Comparison of ENCODE assay signal across 7 cellular contexts in the genomic region with DNA sequence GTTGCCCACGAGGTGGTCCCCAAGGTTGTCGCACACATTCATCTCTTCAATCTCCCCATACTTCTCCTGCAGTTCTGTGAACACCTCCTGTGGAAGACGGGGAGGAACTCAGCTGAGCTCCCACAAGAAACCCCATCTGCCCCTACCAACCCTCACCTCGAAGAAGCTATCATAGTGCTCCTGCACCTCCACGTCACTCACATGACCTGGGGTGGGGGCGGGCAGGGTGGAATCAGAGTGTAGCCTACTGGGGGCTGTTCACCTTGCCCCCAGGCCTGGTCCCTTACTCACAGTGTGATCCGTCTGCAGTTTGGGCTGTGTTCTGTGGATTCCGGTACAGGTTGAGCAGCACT. TPM values are rescaled to one million over a fixed set of nuclear protein-coding genes. Genes with fewer than 3 reads are reported as not detected.
DNase-seq lines count a peak whose midpoint lies in the region; ATAC-seq, FAIRE-seq and TF ChIP-seq lines count a peak whose summit lies in the region.

No MANE protein-coding gene starts in this region.

- peak overlapping the region; percentile 94 for H3K27ac Mint-ChIP-seq in activated naive CD8-positive, alpha-beta T cell treated with anti-CD3 and anti-CD28 coated beads, Interleukin-2, amount 10 ng/mL, durations not matched to agents 7 days and 5 days

- H3K9ac ChIP-seq in HUES64 (ENCODE audit: low read depth, low read length) (peak overlapping the region; percentile 78; the same call in 1 of the 2 replicates), keratinocyte (ENCODE audit: control insufficient read depth, extremely low read depth, insufficient read depth, low read length) (peak overlapping the region; percentile 93)

- H3K9me1 ChIP-seq in keratinocyte (ENCODE audit: control insufficient read depth, extremely low read depth, insufficient read depth, low read length), result no peaks in the 10 kb centered on the region

- WGBS in HUES64, result 59% methylated on average over 8 of the region's 8 CpGs
- WGBS in stomach, 5 donors, result 54 to 64% (median 59%) methylated on average over 5 to 8 of the region's 8 CpGs

- intact Hi-C loops in stomach (cut with DNase I; ENCODE audit: low total_unique reads), result no loop called here

- no peak for FAIRE-seq in keratinocyte (lab: Jason Lieb, UNC)

- peak overlapping the region; percentile 98 for H3K4me3 Mint-ChIP-seq in activated naive CD8-positive, alpha-beta T cell treated with anti-CD3 and anti-CD28 coated beads, Interleukin-2, amount 10 ng/mL, durations not matched to agents 7 days and 5 days

- H3K4me2 ChIP-seq in keratinocyte (ENCODE audit: control insufficient read depth, extremely low read depth, insufficient read depth, low read depth, low read length), result peak overlapping the region; percentile 72

- peaks cover 5% of the 10 kb centered on the region for H3K36me3 Mint-ChIP-seq in activated naive CD8-positive, alpha-beta T cell treated with anti-CD3 and anti-CD28 coated beads, Interleukin-2, amount 10 ng/mL, durations not matched to agents 7 days and 5 days

- no peaks in the 10 kb centered on the region for H3K27me3 Mint-ChIP-seq in activated naive CD8-positive, alpha-beta T cell treated with anti-CD3 and anti-CD28 coated beads, Interleukin-2, amount 10 ng/mL, durations not matched to agents 7 days and 5 days

- no peaks in the 10 kb centered on the region for H3K9me3 ChIP-seq in HUES64 (ENCODE audit: insufficient read depth, low read depth, low read length)
- H3K9me3 ChIP-seq in keratinocyte (ENCODE audit: control insufficient read depth, low read depth, low read length), result no peaks in the 10 kb centered on the region
- H3K9me3 ChIP-seq in stomach, result no peaks in the 10 kb centered on the region

- dilution Hi-C loops in keratinocyte (cut with MboI; ENCODE audit: extremely low pct_ligation_motif_present, low sequenced_read_pairs), result no loop called here

- peaks cover 9% of the 10 kb centered on the region for H3K36me3 ChIP-seq in HUES64 (ENCODE audit: insufficient read depth, low read length)
- H3K36me3 ChIP-seq in keratinocyte (ENCODE audit: control insufficient read depth in 2 of 2, extremely low read depth in 1 of 2, insufficient read depth in 2 of 2, low read length in 2 of 2), result peaks cover 2 to 5% of the 10 kb centered on the region in 2 experiments
- peaks cover 0 to 11% (median 8%) of the 10 kb centered on the region in 4 donors for H3K36me3 ChIP-seq in stomach

- no peak for DNase-seq in activated naive CD8-positive, alpha-beta T cell treated with anti-CD3 and anti-CD28 coated beads, Interleukin-2, amount 10 ng/mL, durations not matched to agents 7 days and 5 days
- DNase-seq in keratinocyte (ENCODE audit: low read depth, low spot score) (no peak), stomach (no peak), GDM1 (lab: John Stamatoyannopoulos, UW) (no peak), NCI-H146 (lab: John Stamatoyannopoulos, UW) (no peak), NCI-H1105 treated with DMSO at 0.1 percent for 48 hours (lab: John Stamatoyannopoulos, UW) (no peak)

- no peaks in the 10 kb centered on the region for H3K27me3 ChIP-seq in HUES64 (ENCODE audit: insufficient read depth, low read length)
- H3K27me3 ChIP-seq in keratinocyte (ENCODE audit: control insufficient read depth, extremely low read depth, insufficient read depth, low read length), result no peaks in the 10 kb centered on the region
- H3K27me3 ChIP-seq in stomach, result no peaks in the 10 kb centered on the region

- H2AFZ ChIP-seq in keratinocyte (ENCODE audit: control insufficient read depth, low read length), result peak overlapping the region; percentile 87

- no peak for TF ChIP-seq CTCF in keratinocyte (optimal IDR thresholded peaks at IDR 0.05 in 1 of 3, IDR thresholded peaks at IDR 0.05 in 1 of 3, conservative IDR thresholded peaks at IDR 0.05 in 1 of 3; ENCODE audit: extremely low read depth in 1 of 3, insufficient read depth in 2 of 3, low read length in 3 of 3)
- TF ChIP-seq CTCF in stomach (IDR thresholded peaks at IDR 0.05), result no peak

- H3K4me1 ChIP-seq in HUES64 (ENCODE audit: insufficient read depth, low read length) (no peaks in the 10 kb centered on the region; the same call in 1 of the 2 replicates), keratinocyte (ENCODE audit: control insufficient read depth, extremely low read depth, insufficient read depth, low read length) (peaks cover 29% of the 10 kb centered on the region), stomach (peaks cover 41 to 75% (median 60%) of the 10 kb centered on the region in 4 donors)

- H3K79me2 ChIP-seq in keratinocyte (ENCODE audit: control insufficient read depth, insufficient read depth, low read length), result peaks cover 22% of the 10 kb centered on the region

- POLR2A ChIA-PET in activated naive CD8-positive, alpha-beta T cell treated with anti-CD3 and anti-CD28 coated beads, Interleukin-2, amount 10 ng/mL, durations not matched to agents 7 days and 5 days (lab: Charles Lee), result interaction anchor here (0.8 to 3.2 kb wide), 8 partner anchors 12 to 101 kb away, joined by 3 to 20 read pairs (median 7); partner anchors contain the start of genes COX6B1, HSPB6 and PROSER3

- TF ChIP-seq EP300 in stomach (IDR thresholded peaks at IDR 0.05), result no peak

- no peak for TF ChIP-seq POLR2A in stomach (IDR thresholded peaks at IDR 0.05)

- H3K27ac ChIP-seq in HUES64 (ENCODE audit: low read depth, low read length), result peak overlapping the region; percentile 20; the same call in 1 of the 2 replicates
- H3K27ac ChIP-seq in keratinocyte (ENCODE audit: control insufficient read depth, insufficient read depth, low read length), result peak overlapping the region; percentile 94
- peak overlapping the region; percentile 95 to 100 (median 100) for H3K27ac ChIP-seq in stomach

- peaks cover 32% of the 10 kb centered on the region for H3K4me1 Mint-ChIP-seq in activated naive CD8-positive, alpha-beta T cell treated with anti-CD3 and anti-CD28 coated beads, Interleukin-2, amount 10 ng/mL, durations not matched to agents 7 days and 5 days

- no peaks in the 10 kb centered on the region for H4K20me1 ChIP-seq in keratinocyte (ENCODE audit: control insufficient read depth, extremely low read depth, insufficient read depth, low read length)

- H3K4me3 ChIP-seq in HUES64 (ENCODE audit: low read length) (peak overlapping the region; percentile 72), keratinocyte (ENCODE audit: control insufficient read depth in 2 of 3, extremely low read depth in 1 of 3, insufficient read depth in 2 of 3, low read depth in 1 of 3, low read length in 3 of 3) (peak overlapping the region; percentile 65 to 98 (median 93)), stomach (peak overlapping the region; percentile 82 to 96 (median 87))

- no peak for ATAC-seq in activated naive CD8-positive, alpha-beta T cell treated with anti-CD3 and anti-CD28 coated beads, Interleukin-2, amount 10 ng/mL, durations not matched to agents 7 days and 5 days (ENCODE audit: low read depth)

- H3K9me3 Mint-ChIP-seq in activated naive CD8-positive, alpha-beta T cell treated with anti-CD3 and anti-CD28 coated beads, Interleukin-2, amount 10 ng/mL, durations not matched to agents 7 days and 5 days, result no peaks in the 10 kb centered on the region

RNA-seq across cellular contexts. Expression of gene U2AF1L4, which starts 0.9 kb away (rescaled TPM):
- polyA plus RNA-seq in HUES64 (2013, experiment 1 of 2), result 11.7 TPM
- polyA plus RNA-seq in HUES64 (2013, experiment 2 of 2), result 11.4 TPM
- 10 to 100 TPM; 31.9 to 33.1 TPM for total RNA-seq in activated naive CD8-positive, alpha-beta T cell treated with anti-CD3 and anti-CD28 coated beads, Interleukin-2, amount 10 ng/mL, durations not matched to agents 7 days and 5 days
- polyA plus RNA-seq in keratinocyte, result 8.9 to 14.7 TPM (median 11.4 TPM) in 3 replicates
- polyA plus RNA-seq in keratinocyte (2011; ENCODE audit: low read depth), result 1.8 TPM
- 6.4 and 10.2 TPM in 2 replicates for polyA plus RNA-seq in keratinocyte (2011; cell fraction: cytosol; rRNA removed)
- polyA plus RNA-seq in keratinocyte (2011; cell fraction: nucleus; rRNA removed), result 27.2 and 32.1 TPM in 2 replicates
- polyA plus RNA-seq in keratinocyte (2012; ENCODE audit: low replicate concordance), result 9.0 and 12.1 TPM in 2 replicates
- 4.3 to 8.7 TPM (median 8.3 TPM) in 3 replicates for polyA minus RNA-seq in keratinocyte
- polyA minus RNA-seq in keratinocyte (2011; cell fraction: cytosol; rRNA and poly(A)+ RNA removed), result 3.5 TPM
- 3.8 and 4.7 TPM in 2 replicates for polyA minus RNA-seq in keratinocyte (2011; cell fraction: nucleus; rRNA and poly(A)+ RNA removed)
- 10 to 100 TPM; 11.4 to 98.0 (median 57.1) TPM for total RNA-seq in stomach
- 10 to 100 TPM; 27.6 to 53.0 (median 44.8) TPM for polyA plus RNA-seq in stomach

RNA-seq across cellular contexts. Expression of gene PSENEN, which starts 1.1 kb away (rescaled TPM):
- 54.2 TPM for polyA plus RNA-seq in HUES64 (2013, experiment 1 of 2)
- polyA plus RNA-seq in HUES64 (2013, experiment 2 of 2), result 56.0 TPM
- 10 to 100 TPM; 35.7 to 36.3 TPM for total RNA-seq in activated naive CD8-positive, alpha-beta T cell treated with anti-CD3 and anti-CD28 coated beads, Interleukin-2, amount 10 ng/mL, durations not matched to agents 7 days and 5 days
- 36.2 to 53.8 TPM (median 49.7 TPM) in 3 replicates for polyA plus RNA-seq in keratinocyte
- polyA plus RNA-seq in keratinocyte (2011; ENCODE audit: low read depth), result 3.1 TPM
- 49.4 and 58.2 TPM in 2 replicates for polyA plus RNA-seq in keratinocyte (2011; cell fraction: cytosol; rRNA removed)
- 36.8 and 56.0 TPM in 2 replicates for polyA plus RNA-seq in keratinocyte (2011; cell fraction: nucleus; rRNA removed)
- polyA plus RNA-seq in keratinocyte (2012; ENCODE audit: low replicate concordance), result 70.6 and 72.7 TPM in 2 replicates
- polyA minus RNA-seq in keratinocyte, result 33.1 to 60.8 TPM (median 41.5 TPM) in 3 replicates
- 14.2 TPM for polyA minus RNA-seq in keratinocyte (2011; cell fraction: cytosol; rRNA and poly(A)+ RNA removed)
- 13.9 and 15.4 TPM in 2 replicates for polyA minus RNA-seq in keratinocyte (2011; cell fraction: nucleus; rRNA and poly(A)+ RNA removed)
- total RNA-seq in stomach, result 10 to 100 TPM in 3 of 5 donors, 1 to 10 TPM in 1, not detected in 1; 9.3 to 58.0 (median 32.2) TPM
- 100 to 1,000 TPM in 1 of 3 donors, 10 to 100 TPM in 2; 49.2 to 101 (median 51.0) TPM for polyA plus RNA-seq in stomach

RNA-seq across cellular contexts. Expression of gene IGFLR1, which starts 2.1 kb away (rescaled TPM):
- 5.0 TPM for polyA plus RNA-seq in HUES64 (2013, experiment 1 of 2)
- 6.0 TPM for polyA plus RNA-seq in HUES64 (2013, experiment 2 of 2)
- total RNA-seq in activated naive CD8-positive, alpha-beta T cell treated with anti-CD3 and anti-CD28 coated beads, Interleukin-2, amount 10 ng/mL, durations not matched to agents 7 days and 5 days, result 10 to 100 TPM; 63.0 to 63.4 TPM
- polyA plus RNA-seq in keratinocyte (0.27 to 1.2 TPM (median 0.34 TPM) in 3 replicates), stomach (10 to 100 TPM in 1 of 3 donors, 1 to 10 TPM in 2; 6.4 to 15.6 (median 9.8) TPM)
- polyA plus RNA-seq in keratinocyte (2011; ENCODE audit: low read depth), result not detected
- polyA plus RNA-seq in keratinocyte (2011; cell fraction: cytosol; rRNA removed), result 0.15 and 0.48 TPM in 2 replicates
- 0.84 and 3.2 TPM in 2 replicates for polyA plus RNA-seq in keratinocyte (2011; cell fraction: nucleus; rRNA removed)
- polyA plus RNA-seq in keratinocyte (2012; ENCODE audit: low replicate concordance), result 0.59 and 0.81 TPM in 2 replicates
- polyA minus RNA-seq in keratinocyte, result 0.96 to 7.2 TPM (median 2.7 TPM) in 3 replicates
- polyA minus RNA-seq in keratinocyte (2011; cell fraction: cytosol; rRNA and poly(A)+ RNA removed), result not detected
- 1.3 TPM in 1 of 2 replicates, not detected in the other for polyA minus RNA-seq in keratinocyte (2011; cell fraction: nucleus; rRNA and poly(A)+ RNA removed)
- 10 to 100 TPM in 2 of 5 donors, 1 to 10 TPM in 3; 3.6 to 36.8 (median 9.0) TPM for total RNA-seq in stomach

RNA-seq across cellular contexts. Expression of gene LIN37, which starts 4.1 kb away (rescaled TPM):
- polyA plus RNA-seq in HUES64 (2013, experiment 1 of 2), result 2.3 TPM
- polyA plus RNA-seq in HUES64 (2013, experiment 2 of 2), result 3.3 TPM
- total RNA-seq in activated naive CD8-positive, alpha-beta T cell treated with anti-CD3 and anti-CD28 coated beads, Interleukin-2, amount 10 ng/mL, durations not matched to agents 7 days and 5 days, result 10 to 100 TPM; 18.3 to 22.4 TPM
- polyA plus RNA-seq in keratinocyte (6.7 to 11.8 TPM (median 9.2 TPM) in 3 replicates), stomach (10 to 100 TPM; 21.5 to 44.9 (median 29.2) TPM)
- polyA plus RNA-seq in keratinocyte (2011; ENCODE audit: low read depth), result 6.4 TPM
- polyA plus RNA-seq in keratinocyte (2011; cell fraction: cytosol; rRNA removed), result 6.7 and 11.7 TPM in 2 replicates
- 29.9 and 31.0 TPM in 2 replicates for polyA plus RNA-seq in keratinocyte (2011; cell fraction: nucleus; rRNA removed)
- 14.0 and 15.0 TPM in 2 replicates for polyA plus RNA-seq in keratinocyte (2012; ENCODE audit: low replicate concordance)
- 4.1 to 11.4 TPM (median 9.2 TPM) in 3 replicates for polyA minus RNA-seq in keratinocyte
- 40.7 TPM for polyA minus RNA-seq in keratinocyte (2011; cell fraction: cytosol; rRNA and poly(A)+ RNA removed)
- 7.9 and 8.4 TPM in 2 replicates for polyA minus RNA-seq in keratinocyte (2011; cell fraction: nucleus; rRNA and poly(A)+ RNA removed)
- total RNA-seq in stomach, result 10 to 100 TPM in 3 of 5 donors, 1 to 10 TPM in 2; 2.3 to 26.5 (median 17.9) TPM

RNA-seq across cellular contexts. Expression of gene HSPB6, which starts 12.5 kb away (rescaled TPM):
- polyA plus RNA-seq in HUES64 (2013, experiment 1 of 2), result 0.30 TPM
- 0.63 TPM for polyA plus RNA-seq in HUES64 (2013, experiment 2 of 2)
- total RNA-seq in activated naive CD8-positive, alpha-beta T cell treated with anti-CD3 and anti-CD28 coated beads, Interleukin-2, amount 10 ng/mL, durations not matched to agents 7 days and 5 days, result under 1 TPM in 1 of 2 experiments, not detected in 1; 0.36 TPM
- polyA plus RNA-seq in keratinocyte (not detected in 3 replicates), stomach (10 to 100 TPM; 45.0 to 84.9 (median 71.5) TPM)
- not detected for polyA plus RNA-seq in keratinocyte (2011; ENCODE audit: low read depth)
- not detected in 2 replicates for polyA plus RNA-seq in keratinocyte (2011; cell fraction: cytosol; rRNA removed)
- not detected in 2 replicates for polyA plus RNA-seq in keratinocyte (2011; cell fraction: nucleus; rRNA removed)
- 0.07 and 0.17 TPM in 2 replicates for polyA plus RNA-seq in keratinocyte (2012; ENCODE audit: low replicate concordance)
- 0.20 TPM in 1 of 3 replicates, not detected in the others for polyA minus RNA-seq in keratinocyte
- not detected for polyA minus RNA-seq in keratinocyte (2011; cell fraction: cytosol; rRNA and poly(A)+ RNA removed)
- not detected in 2 replicates for polyA minus RNA-seq in keratinocyte (2011; cell fraction: nucleus; rRNA and poly(A)+ RNA removed)
- 100 to 1,000 TPM in 3 of 5 donors, 10 to 100 TPM in 2; 25.0 to 492 (median 209) TPM for total RNA-seq in stomach

Comparison
In these comparisons a context has a peak if more than half of its experiments do, and no peak if none do; other contexts are left out.
1. H3K27ac ChIP-seq: peak in every context shown above with its lines; median percentile 100 in stomach; 94 in keratinocyte; 20 in HUES64.